ENCODE assay signal across 8 cellular contexts in the genomic region with DNA sequence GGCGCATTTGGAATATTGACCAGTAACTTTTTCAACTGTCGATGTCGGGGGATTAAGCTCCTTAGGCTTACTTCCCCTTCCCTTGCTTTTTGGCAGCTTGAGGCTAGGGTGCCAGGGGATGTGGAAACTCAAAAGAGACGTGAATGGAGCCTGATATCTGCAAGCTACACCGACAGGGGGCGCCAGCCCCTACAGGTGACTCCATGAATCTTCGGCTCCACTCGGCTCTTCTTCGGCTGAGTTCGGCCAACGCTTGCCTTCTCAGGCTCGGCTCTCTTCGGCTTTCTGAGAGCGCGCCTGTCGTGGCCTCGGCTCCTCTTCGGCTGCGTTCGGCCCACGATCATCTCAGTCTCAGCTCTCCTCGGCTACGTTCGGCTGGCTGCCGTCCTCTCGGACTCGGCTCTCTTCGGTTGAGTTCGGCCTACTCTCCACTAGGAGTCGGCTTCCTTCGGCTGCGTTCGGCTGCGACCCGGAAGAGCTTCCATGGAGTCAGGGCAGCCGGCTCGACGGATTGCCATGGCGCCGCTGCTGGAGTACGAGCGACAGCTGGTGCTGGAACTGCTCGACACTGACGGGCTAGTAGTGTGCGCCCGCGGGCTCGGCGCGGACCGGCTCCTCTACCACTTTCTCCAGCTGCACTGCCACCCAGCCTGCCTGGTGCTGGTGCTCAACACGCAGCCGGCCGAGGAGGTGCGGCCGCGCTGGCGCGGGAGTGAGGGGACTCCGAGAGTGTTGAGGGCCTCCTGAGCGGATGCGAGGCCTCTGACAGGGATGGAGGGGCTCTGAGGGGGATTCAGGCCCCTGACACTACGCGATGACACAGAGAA. TPM values are rescaled to one million over a fixed set of nuclear protein-coding genes. Genes with fewer than 3 reads are reported as not detected.
DNase-seq lines count a peak whose midpoint lies in the region; ATAC-seq and TF ChIP-seq lines count a peak whose summit lies in the region.

TSS of gene ERCC4 (plus strand) at position 472 of the 827 bp plus-strand sequence. CDS start at position 484, 12 bp downstream.

- peak; percentile 90 for TF ChIP-seq CTCF in nephron progenitor cell (IDR thresholded peaks at IDR 0.05)

- no peaks in the 10 kb centered on the region for H3K9me3 Mint-ChIP-seq in nephron progenitor cell
- no peaks in the 10 kb centered on the region for H3K9me3 Mint-ChIP-seq in stimulated activated naive CD8-positive, alpha-beta T cell treated with anti-CD3 and anti-CD28 coated beads, Interleukin-15, amount 100 ng/mL, for 72 hours

- DNase-seq in GF-D8 (lab: John Stamatoyannopoulos, UW) (peak; percentile 97), HAP-1 (ENCODE audit: low spot score in 2 of 2) (peak; percentile 97 to 99), MG63 (peak; percentile 99), SHP77 treated with DMSO at 0.1 percent for 48 hours (lab: John Stamatoyannopoulos, UW) (peak; percentile 97), fibroblast of the conjunctiva (ENCODE audit: low read depth) (peak; percentile 99), nephron progenitor cell (peak; percentile 100)
- peak; percentile 100 for DNase-seq in activated effector memory CD4-positive, alpha-beta T cell treated with anti-CD3 and anti-CD28 coated beads, Interleukin-2, amount 50 U/mL, for 16 hours
- DNase-seq in stimulated activated naive CD8-positive, alpha-beta T cell treated with anti-CD3 and anti-CD28 coated beads, Interleukin-15, amount 100 ng/mL, for 72 hours: peak; percentile 98 to 100

- H3K27me3 ChIP-seq in HAP-1 (ENCODE audit: low read depth) (no peaks in the 10 kb centered on the region), MG63 (no peaks in the 10 kb centered on the region)

- peak within 1 kb of the TSS; percentile 85 for H3K27ac Mint-ChIP-seq in nephron progenitor cell
- peak within 1 kb of the TSS; percentile 99 to 100 for H3K27ac Mint-ChIP-seq in stimulated activated naive CD8-positive, alpha-beta T cell treated with anti-CD3 and anti-CD28 coated beads, Interleukin-15, amount 100 ng/mL, for 72 hours

- no peaks in the 10 kb centered on the region for H3K9me3 ChIP-seq in HAP-1
- H3K9me3 ChIP-seq in MG63: no peaks in the 10 kb centered on the region

- H3K36me3 Mint-ChIP-seq in nephron progenitor cell (ENCODE audit: low read depth): peaks cover 4% of the 10 kb centered on the region

- H3K4me1 ChIP-seq in HAP-1: peaks cover 15% of the 10 kb centered on the region

- peaks cover 24% of the 10 kb centered on the region for H3K4me1 Mint-ChIP-seq in nephron progenitor cell
- H3K4me1 Mint-ChIP-seq in stimulated activated naive CD8-positive, alpha-beta T cell treated with anti-CD3 and anti-CD28 coated beads, Interleukin-15, amount 100 ng/mL, for 72 hours: peaks cover 26% of the 10 kb centered on the region

- H3K36me3 ChIP-seq in HAP-1 (replicated peaks): peaks cover 9% of the 10 kb centered on the region
- H3K36me3 ChIP-seq in MG63: peaks cover 15% of the 10 kb centered on the region

- peak; percentile 98 for ATAC-seq in stimulated activated naive CD8-positive, alpha-beta T cell treated with anti-CD3 and anti-CD28 coated beads, Interleukin-15, amount 100 ng/mL, for 72 hours

- H3K27me3 Mint-ChIP-seq in nephron progenitor cell (ENCODE audit: low read depth, poor library complexity): no peaks in the 10 kb centered on the region
- no peaks in the 10 kb centered on the region for H3K27me3 Mint-ChIP-seq in stimulated activated naive CD8-positive, alpha-beta T cell treated with anti-CD3 and anti-CD28 coated beads, Interleukin-15, amount 100 ng/mL, for 72 hours

- in situ Hi-C loops in HAP-1 (cut with MboI; ENCODE audit: low sequenced_read_pairs): loop anchor here (5.0 to 10.0 kb wide), 2 partner anchors 372 to 625 kb away; no protein-coding TSS in a partner anchor

- H3K4me3 Mint-ChIP-seq in nephron progenitor cell: peak within 1 kb of the TSS; percentile 99
- peak within 1 kb of the TSS; percentile 95 to 100 for H3K4me3 Mint-ChIP-seq in stimulated activated naive CD8-positive, alpha-beta T cell treated with anti-CD3 and anti-CD28 coated beads, Interleukin-15, amount 100 ng/mL, for 72 hours

- peak within 1 kb of the TSS; percentile 85 for H3K4me3 ChIP-seq in HAP-1
- H3K4me3 ChIP-seq in MG63: peak within 1 kb of the TSS; percentile 81

RNA-seq across cellular contexts. Expression of gene ERCC4, which starts in this region (rescaled TPM):
- 4.8 and 12.4 TPM in 2 replicates for total RNA-seq in MG63 (2014; rRNA removed; shearing (Covaris generic); ENCODE audit: low replicate concordance)

Comparison
In these comparisons a context has a peak if more than half of its experiments do, and no peak if none do; other contexts are left out.
1. Peak in every context shown above with its lines: DNase-seq, ATAC-seq and H3K4me3 ChIP-seq.